Comparison of ENCODE assay signal across 8 cellular contexts in the genomic region with DNA sequence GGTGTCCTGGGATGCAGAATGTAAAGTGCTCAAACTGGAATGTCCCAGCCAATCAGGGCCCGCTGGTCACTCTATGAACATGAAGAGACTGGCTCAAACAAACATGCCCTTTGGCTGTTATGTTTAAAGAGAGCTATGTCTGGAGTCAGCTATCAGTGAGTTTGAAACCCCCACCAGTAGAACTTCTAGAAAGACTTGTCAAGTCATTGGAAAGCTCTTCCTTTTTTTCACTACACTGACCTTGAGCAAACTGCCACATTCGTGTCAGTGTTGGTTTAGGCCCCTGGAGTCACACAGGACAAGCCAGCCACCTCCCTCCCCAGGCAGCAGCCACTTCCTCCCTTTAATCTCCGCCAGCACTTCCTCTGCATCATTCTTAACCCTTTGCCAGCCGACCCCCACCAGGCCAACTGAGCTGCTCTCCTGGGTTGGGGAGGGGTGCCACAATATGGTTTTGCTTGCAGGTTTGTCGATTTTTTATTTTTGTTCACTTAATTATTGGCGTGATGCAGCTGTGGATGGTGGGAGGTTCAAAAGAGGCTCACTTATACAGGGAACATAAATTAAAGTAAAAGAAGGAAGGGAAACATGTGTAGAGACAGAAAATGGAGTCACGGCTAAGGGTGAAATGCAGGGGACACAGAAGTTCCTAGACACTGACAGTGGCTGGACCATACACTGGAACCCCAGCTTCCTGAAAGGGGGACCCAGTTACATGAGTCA. TPM values are rescaled to one million over a fixed set of nuclear protein-coding genes. Genes with fewer than 3 reads are reported as not detected.
DNase-seq lines count a peak whose midpoint lies in the region; ATAC-seq and TF ChIP-seq lines count a peak whose summit lies in the region.

No MANE protein-coding gene starts in this region.

- H3K9me3 ChIP-seq in T-helper 17 cell (ENCODE audit: control insufficient read depth, low read length, poor library complexity, severe bottlenecking) = no peaks in the 10 kb centered on the region
- H3K9me3 ChIP-seq in left ventricle myocardium inferior (replicated peaks) = no peaks in the 10 kb centered on the region
- H3K9me3 ChIP-seq in sigmoid colon = no peaks in the 10 kb centered on the region
- H3K9me3 ChIP-seq in effector memory CD4-positive, alpha-beta T cell (ENCODE audit: control insufficient read depth, low read length) = no peaks in the 10 kb centered on the region

- peak overlapping the region; percentile 14; the same call in 1 of the 2 replicates for H2AFZ ChIP-seq in GM23338

- H3K9me2 ChIP-seq in GM23338 (ENCODE audit: insufficient read depth) = peaks cover 13% of the 10 kb centered on the region

- H3K27ac Mint-ChIP-seq in GM23338 = peak overlapping the region; percentile 79
- H3K27ac Mint-ChIP-seq in T-helper 17 cell = peak overlapping the region; percentile 61

- no peak for ATAC-seq in GM23338
- peak; percentile 54 for ATAC-seq in T-helper 17 cell
- ATAC-seq in HG02884 (IDR thresholded peaks at IDR 0.05; ENCODE audit: unreplicated experiment) = no peak
- ATAC-seq in HG02759 (IDR thresholded peaks at IDR 0.05; ENCODE audit: unreplicated experiment) = no peak

- H3K36me3 Mint-ChIP-seq in GM23338 (ENCODE audit: low read depth) = no peaks in the 10 kb centered on the region
- H3K36me3 Mint-ChIP-seq in T-helper 17 cell (ENCODE audit: low read depth) = peaks cover 4% of the 10 kb centered on the region

- H3K4me1 Mint-ChIP-seq in GM23338 (peaks cover 29% of the 10 kb centered on the region), T-helper 17 cell (peaks cover 14% of the 10 kb centered on the region)

- H3K4me1 ChIP-seq in GM23338 (ENCODE audit: insufficient read depth) (peaks cover 28% of the 10 kb centered on the region), left ventricle myocardium inferior (peaks cover 58% of the 10 kb centered on the region), sigmoid colon (peaks cover 0 to 51% (median 27%) of the 10 kb centered on the region in 4 donors)
- H3K4me1 ChIP-seq in effector memory CD4-positive, alpha-beta T cell (ENCODE audit: control insufficient read depth, insufficient read depth, low read length, poor library complexity, severe bottlenecking) = peaks cover 14% of the 10 kb centered on the region

- DNase-seq in GM23338 (ENCODE audit: low spot score) (no peak), T-helper 17 cell (no peak), left ventricle myocardium inferior (no peak), sigmoid colon (no peak), GM13976 (ENCODE audit: low spot score) (no peak)
- no peak for DNase-seq in effector memory CD4-positive, alpha-beta T cell

- 27 to 34% methylated on average over 7 of the region's 7 CpGs for WGBS in sigmoid colon, 2 donors

- H3K9me3 Mint-ChIP-seq in GM23338 = no peaks in the 10 kb centered on the region

- intact Hi-C loops in left ventricle myocardium inferior (cut with micrococcal nuclease) = no loop called here
- intact Hi-C loops in sigmoid colon (cut with DNase I) = no loop called here

- H3K27me3 Mint-ChIP-seq in GM23338 (ENCODE audit: insufficient read depth, low read depth, poor library complexity) (peaks cover 3% of the 10 kb centered on the region), T-helper 17 cell (peaks cover 24% of the 10 kb centered on the region)

- H4K20me1 ChIP-seq in GM23338 (replicated peaks; ENCODE audit: insufficient read depth) = no peaks in the 10 kb centered on the region

- in situ Hi-C loops in GM13976 (cut with MboI; ENCODE audit: low sequenced_read_pairs, unreplicated experiment) = no loop called here

- no peak for TF ChIP-seq POLR2A in sigmoid colon (IDR thresholded peaks at IDR 0.05)

- H3K27ac ChIP-seq in GM23338 (ENCODE audit: low read depth) (no peak overlapping the region), left ventricle myocardium inferior (replicated peaks) (peak overlapping the region; percentile 80), sigmoid colon (peak overlapping the region; percentile 49 to 73 (median 62))
- no peak overlapping the region for H3K27ac ChIP-seq in effector memory CD4-positive, alpha-beta T cell (ENCODE audit: insufficient read depth, low read length, poor library complexity, severe bottlenecking)

- H3K36me3 ChIP-seq in GM23338 (ENCODE audit: insufficient read depth) (no peaks in the 10 kb centered on the region), left ventricle myocardium inferior (no peaks in the 10 kb centered on the region), sigmoid colon (no peaks in the 10 kb centered on the region)
- no peaks in the 10 kb centered on the region for H3K36me3 ChIP-seq in effector memory CD4-positive, alpha-beta T cell (ENCODE audit: control insufficient read depth, insufficient read depth, low read length)

- H3K27me3 ChIP-seq in GM23338 (ENCODE audit: insufficient read depth) (no peaks in the 10 kb centered on the region), left ventricle myocardium inferior (ENCODE audit: low read depth) (no peaks in the 10 kb centered on the region), sigmoid colon (no peaks in the 10 kb centered on the region)
- no peaks in the 10 kb centered on the region for H3K27me3 ChIP-seq in effector memory CD4-positive, alpha-beta T cell (replicated peaks; ENCODE audit: control insufficient read depth, insufficient read depth, low read length, poor library complexity, severe bottlenecking)

- H3K4me2 ChIP-seq in GM23338 = 0 out of 2 replicates have a peak overlapping the region, but pooled peaks have one; percentile 43

- no peak for TF ChIP-seq EP300 in sigmoid colon (IDR thresholded peaks at IDR 0.05)

- 0 out of 2 replicates have a peak, but pooled peaks cover 5% of the 10 kb centered on the region for H3F3A ChIP-seq in GM23338 (replicated peaks; ENCODE audit: low read depth)

- no peak overlapping the region; the same call in 2 of the 3 replicates for H3K4me3 Mint-ChIP-seq in GM23338
- H3K4me3 Mint-ChIP-seq in T-helper 17 cell = peak overlapping the region; percentile 80

- no peaks in the 10 kb centered on the region for H3K79me2 ChIP-seq in GM23338 (replicated peaks; ENCODE audit: insufficient read depth)

- TF ChIP-seq CTCF in GM23338 (conservative IDR thresholded peaks at IDR 0.05; ENCODE audit: low read depth in 2 of 2) (no peak), left ventricle myocardium inferior (IDR thresholded peaks at IDR 0.05; ENCODE audit: borderline replicate concordance) (no peak), sigmoid colon (IDR thresholded peaks at IDR 0.05) (no peak), GM13976 (IDR thresholded peaks at IDR 0.05; ENCODE audit: borderline replicate concordance, control extremely low read depth, extremely low read depth, insufficient read depth, missing control alignments) (no peak)

- H3K4me3 ChIP-seq in GM23338 (no peak overlapping the region), left ventricle myocardium inferior (no peak overlapping the region), sigmoid colon (no peak overlapping the region)
- no peak overlapping the region for H3K4me3 ChIP-seq in effector memory CD4-positive, alpha-beta T cell (ENCODE audit: insufficient read depth, low read depth, low read length, poor library complexity, severe bottlenecking)

TF ChIP-seq in GM23338, 12 proteins besides CTCF, POLR2A, EP300 and RAD21 (continues in another document):
- TF ChIP-seq POLR2AphosphoS5 (IDR thresholded peaks at IDR 0.05; ENCODE audit: low read depth) (no peak), EZH2 (IDR thresholded peaks at IDR 0.05; ENCODE audit: low read depth, unreplicated experiment) (no peak)

RNA-seq across cellular contexts. Expression of gene CMKLR1, which starts 25.3 kb away (rescaled TPM):
- total RNA-seq in GM23338 (2014; rRNA removed; shearing (Covaris generic)) = 1.6 and 2.6 TPM in 2 replicates
- 0.40 and 0.71 TPM in 2 replicates for polyA plus RNA-seq in GM23338 (2016; fragmentation: Nextera tagmentation; extraction: Ambion mirVana)
- under 1 TPM in 1 of 2 donors, not detected in 1; 0.22 TPM for total RNA-seq in T-helper 17 cell
- 5.7 TPM for total RNA-seq in left ventricle myocardium inferior
- total RNA-seq in sigmoid colon = 10 to 100 TPM in 3 of 4 donors, 1 to 10 TPM in 1; 10.0 to 14.8 (median 12.0) TPM
- polyA plus RNA-seq in sigmoid colon = 1 to 10 TPM; 3.0 to 8.8 (median 6.5) TPM

Comparison
In these comparisons a context has a peak if more than half of its experiments do, and no peak if none do; other contexts are left out.
1. H3K27ac ChIP-seq: peak in left ventricle myocardium inferior (single experiment) and sigmoid colon (4 of 4); none in GM23338 (single experiment) and effector memory CD4-positive, alpha-beta T cell (single experiment).